ENCODE assay signal across 8 cellular contexts in genomic region chr5:179623906-179624741, GRCh38. TPM values are rescaled to one million over a fixed set of nuclear protein-coding genes. Genes with fewer than 3 reads are reported as not detected.
DNase-seq lines count a peak whose midpoint lies in the region; ATAC-seq and TF ChIP-seq lines count a peak whose summit lies in the region.

No MANE protein-coding gene starts in this region.

- POLR2A ChIA-PET in CD4-positive, alpha-beta memory T cell (lab: Charles Lee; ENCODE audit: partially characterized antibody), result interaction anchor here (0.7 to 10.5 kb wide), 42 partner anchors 9 to 1637 kb away, joined by 3 to 313 read pairs (median 4); partner anchors contain the start of genes CANX, CBY3, HNRNPAB and LTC4S

- H3K27ac ChIP-seq in CD4-positive, alpha-beta memory T cell (ENCODE audit: low read depth, low read length), result peak overlapping the region; percentile 96
- peak overlapping the region; percentile 94 for H3K27ac ChIP-seq in muscle layer of duodenum (ENCODE audit: low read length)
- H3K27ac ChIP-seq in subcutaneous abdominal adipose tissue (ENCODE audit: low read depth, low read length), result peak overlapping the region; percentile 97

- H3F3A ChIP-seq in Loucy (ENCODE audit: low read depth), result no peaks in the 10 kb centered on the region

- H3K4me3 ChIP-seq in CD4-positive, alpha-beta memory T cell (ENCODE audit: low read length in 2 of 2), result peak overlapping the region; percentile 24 to 95
- H3K4me3 ChIP-seq in Loucy (ENCODE audit: low read length, poor library complexity, severe bottlenecking) (peak overlapping the region; percentile 80), muscle layer of duodenum (ENCODE audit: low read depth in 1 of 2, low read length in 2 of 2) (peak overlapping the region; percentile 68 to 96), subcutaneous abdominal adipose tissue (ENCODE audit: low read depth in 1 of 5, low read length in 5 of 5) (peak overlapping the region; percentile 64 to 99 (median 96))

- CTCF ChIA-PET in CD4-positive, alpha-beta memory T cell (lab: Charles Lee; ENCODE audit: partially characterized antibody), result interaction anchor here (0.8 to 5.8 kb wide), 9 partner anchors 9 to 182 kb away, joined by 3 to 63 read pairs (median 5); partner anchors contain the start of gene MAML1

- peaks cover 0 to 25% (median 0%) of the 10 kb centered on the region in 8 donors for H3K9me3 Mint-ChIP-seq in CD4-positive, alpha-beta memory T cell

- peak overlapping the region; percentile 99 to 100 (median 99) for H3K27ac Mint-ChIP-seq in CD4-positive, alpha-beta memory T cell

- H3K27me3 Mint-ChIP-seq in CD4-positive, alpha-beta memory T cell, result peaks cover 0 to 6% of the 10 kb centered on the region in 2 donors

- peaks cover 55% of the 10 kb centered on the region for H3K79me2 ChIP-seq in Loucy (ENCODE audit: insufficient read depth, low read length)

- ATAC-seq in GM21529 (IDR thresholded peaks at IDR 0.05; ENCODE audit: unreplicated experiment), result peak; percentile 9

- H2AFZ ChIP-seq in Loucy (ENCODE audit: low read length), result peak overlapping the region; percentile 30; the same call in 1 of the 2 replicates

- peak overlapping the region; percentile 100 for H3K9ac ChIP-seq in Loucy (ENCODE audit: low read depth, low read length, poor library complexity, severe bottlenecking)
- H3K9ac ChIP-seq in subcutaneous abdominal adipose tissue (ENCODE audit: low read length in 5 of 5), result peak overlapping the region; percentile 68 to 96 (median 84)

- H3K4me1 ChIP-seq in CD4-positive, alpha-beta memory T cell (ENCODE audit: insufficient read depth, low read length), result peaks cover 44% of the 10 kb centered on the region
- peaks cover 5% of the 10 kb centered on the region for H3K4me1 ChIP-seq in Loucy (ENCODE audit: insufficient read depth, low read length, poor library complexity, severe bottlenecking)
- peaks cover 26 to 33% of the 10 kb centered on the region in 2 donors for H3K4me1 ChIP-seq in muscle layer of duodenum (ENCODE audit: control insufficient read depth in 1 of 2, insufficient read depth in 2 of 2, low read length in 2 of 2)
- H3K4me1 ChIP-seq in subcutaneous abdominal adipose tissue (ENCODE audit: control insufficient read depth in 5 of 5, insufficient read depth in 5 of 5, low read length in 5 of 5), result peaks cover 8 to 46% (median 41%) of the 10 kb centered on the region in 5 donors

- DNase-seq in CD4-positive, alpha-beta memory T cell, result peak in 1 of 5 donors; percentile 76
- DNase-seq in activated CD8-positive, alpha-beta memory T cell treated with anti-CD3 and anti-CD28 coated beads for 48 hours (ENCODE audit: low read depth in 2 of 3, low spot score in 2 of 3), result peak in 2 of 3 experiments; percentile 39 to 54
- peak; percentile 69 for DNase-seq in epidermal melanocyte (ENCODE audit: insufficient read length, low spot score)
- DNase-seq in NCI-H524 (lab: John Stamatoyannopoulos, UW), result no peak

- intact Hi-C loops in CD4-positive, alpha-beta memory T cell (cut with micrococcal nuclease), result loop anchor here (1.0 to 10.0 kb wide), 7 partner anchors 54 to 997 kb away; partner anchors contain the start of genes CANX, CLK4, MAML1 and RUFY1

- H3K27me3 ChIP-seq in CD4-positive, alpha-beta memory T cell (ENCODE audit: insufficient read depth, low read length), result no peaks in the 10 kb centered on the region
- H3K27me3 ChIP-seq in Loucy (ENCODE audit: insufficient read depth, low read length, poor library complexity, severe bottlenecking) (peaks cover 5% of the 10 kb centered on the region), muscle layer of duodenum (ENCODE audit: low read depth, low read length) (no peaks in the 10 kb centered on the region), subcutaneous abdominal adipose tissue (ENCODE audit: control insufficient read depth in 5 of 5, insufficient read depth in 4 of 5, low read length in 5 of 5) (no peaks in the 10 kb centered on the region)

- H3K9me3 ChIP-seq in CD4-positive, alpha-beta memory T cell (ENCODE audit: control insufficient read depth in 1 of 2, low read length in 2 of 2), result no peaks in the 10 kb centered on the region
- H3K9me3 ChIP-seq in Loucy (ENCODE audit: insufficient read depth, low read depth, low read length) (no peaks in the 10 kb centered on the region), muscle layer of duodenum (ENCODE audit: control insufficient read depth in 1 of 2, low read length in 2 of 2) (no peaks in the 10 kb centered on the region), subcutaneous abdominal adipose tissue (ENCODE audit: control insufficient read depth in 5 of 5, low read length in 5 of 5) (no peaks in the 10 kb centered on the region)

- peaks cover 32% of the 10 kb centered on the region for H3K36me3 ChIP-seq in CD4-positive, alpha-beta memory T cell (ENCODE audit: insufficient read depth, low read length)
- H3K36me3 ChIP-seq in Loucy (ENCODE audit: insufficient read depth, low read length) (peaks cover 37% of the 10 kb centered on the region), muscle layer of duodenum (ENCODE audit: control insufficient read depth in 1 of 2, insufficient read depth in 2 of 2, low read length in 2 of 2) (peaks cover 23 to 28% of the 10 kb centered on the region in 2 donors), subcutaneous abdominal adipose tissue (ENCODE audit: control insufficient read depth in 5 of 5, insufficient read depth in 5 of 5, low read length in 5 of 5) (peaks cover 13 to 23% (median 20%) of the 10 kb centered on the region in 5 donors)

- peaks cover 41% of the 10 kb centered on the region for H4K20me1 ChIP-seq in Loucy (ENCODE audit: insufficient read depth, low read length, poor library complexity, severe bottlenecking)

- H3K9me2 ChIP-seq in Loucy (replicated peaks; ENCODE audit: low read depth, low read length), result no peaks in the 10 kb centered on the region

- H3K4me2 ChIP-seq in Loucy (ENCODE audit: low read depth, low read length, poor library complexity, severe bottlenecking), result peak overlapping the region; percentile 88

- peak overlapping the region; percentile 91 to 99 (median 98) for H3K4me3 Mint-ChIP-seq in CD4-positive, alpha-beta memory T cell

- peaks cover 33 to 58% (median 39%) of the 10 kb centered on the region in 4 donors for H3K4me1 Mint-ChIP-seq in CD4-positive, alpha-beta memory T cell

- no peak for TF ChIP-seq CTCF in Loucy (conservative IDR thresholded peaks at IDR 0.05; ENCODE audit: low read length)

- H3K36me3 Mint-ChIP-seq in CD4-positive, alpha-beta memory T cell, result peaks cover 33 to 46% of the 10 kb centered on the region in 2 donors

RNA-seq across cellular contexts. Expression of gene HNRNPH1, which starts 0.7 kb away (rescaled TPM):
- total RNA-seq in CD4-positive, alpha-beta memory T cell, result 1,000 to 10,000 TPM; 1,611 to 1,625 TPM
- 100 to 1,000 TPM in 1 of 2 donors, 10 to 100 TPM in 1; 46.5 to 116 TPM for polyA plus RNA-seq in CD4-positive, alpha-beta memory T cell

RNA-seq across cellular contexts. Expression of gene CBY3, which starts 56.7 kb away (rescaled TPM):
- total RNA-seq in CD4-positive, alpha-beta memory T cell, result under 1 TPM; 0.58 to 0.76 TPM
- under 1 TPM; 0.36 to 0.56 TPM for polyA plus RNA-seq in CD4-positive, alpha-beta memory T cell

Comparison
In these comparisons a context has a peak if more than half of its experiments do, and no peak if none do; other contexts are left out.
1. DNase-seq: peak in activated CD8-positive, alpha-beta memory T cell treated with anti-CD3 and anti-CD28 coated beads for 48 hours (2 of 3) and epidermal melanocyte (single experiment); none in NCI-H524 (0 of 2).
2. Peak in every context shown above with its lines, with median percentiles within 50 percentile points of each other: H3K27ac ChIP-seq and H3K4me3 ChIP-seq.